In genomic region chr14:36069535-36069900, GRCh38 we compare ENCODE assay signal across 8 cellular contexts.
DNase-seq lines count a peak whose midpoint lies in the region; ATAC-seq and TF ChIP-seq lines count a peak whose summit lies in the region.

No MANE protein-coding gene starts in this region.

- H2AFZ ChIP-seq in OCI-LY3 (ENCODE audit: low read depth, low read length), result peak overlapping the region; percentile 84

- H3K9me3 ChIP-seq in OCI-LY3 (ENCODE audit: insufficient read depth, low read length) (no peaks in the 10 kb centered on the region), right lobe of liver (no peaks in the 10 kb centered on the region), vagina (no peaks in the 10 kb centered on the region)

- 7% methylated on average over 2 of the region's 2 CpGs for WGBS in right lobe of liver (ENCODE audit: insufficient coverage, low coverage, low lambda C conversion rate, missing lambda C conversion rate)

- no peaks in the 10 kb centered on the region for H4K20me1 ChIP-seq in OCI-LY3 (ENCODE audit: insufficient read depth, low read length)

- H3K36me3 ChIP-seq in OCI-LY3 (replicated peaks; ENCODE audit: low read depth, low read length) (no peaks in the 10 kb centered on the region), right lobe of liver (no peaks in the 10 kb centered on the region), vagina (no peaks in the 10 kb centered on the region)

- intact Hi-C loops in right lobe of liver (cut with DNase I), result no loop called here
- intact Hi-C loops in vagina (cut with DNase I), result no loop called here

- peak overlapping the region; percentile 29; the same call in 1 of the 2 replicates for H3K9ac ChIP-seq in OCI-LY3 (ENCODE audit: low read length)

- peaks cover 4% of the 10 kb centered on the region; the same call in 1 of the 2 replicates for H3K27me3 ChIP-seq in OCI-LY3 (ENCODE audit: low read depth, low read length)
- no peaks in the 10 kb centered on the region for H3K27me3 ChIP-seq in right lobe of liver
- H3K27me3 ChIP-seq in vagina, result no peaks in the 10 kb centered on the region

- H3K79me2 ChIP-seq in OCI-LY3 (ENCODE audit: low read length), result no peaks in the 10 kb centered on the region

- H3K4me2 ChIP-seq in OCI-LY3 (ENCODE audit: low read length), result peak overlapping the region; percentile 64

- H3K27ac ChIP-seq in OCI-LY3 (ENCODE audit: low read length) (no peak overlapping the region), right lobe of liver (peak overlapping the region in 2 of 3 donors; percentile 19 to 33), vagina (no peak overlapping the region)

- DNase-seq in ELR (ENCODE audit: low read depth), result peak; percentile 37
- peak; percentile 59 to 73 for DNase-seq in Kasumi-1 (lab: John Stamatoyannopoulos, UW)
- DNase-seq in central memory CD4-positive, alpha-beta T cell, result peak; percentile 3
- peak; percentile 26 to 65 (median 64) for DNase-seq in right lobe of liver
- no peak for DNase-seq in vagina (ENCODE audit: extremely low spot score in 2 of 2)
- no peak for DNase-seq in activated CD8-positive, alpha-beta memory T cell treated with anti-CD3 and anti-CD28 coated beads, Interleukin-2, amount 50 U/mL, for 48 hours

- TF ChIP-seq POLR2A in right lobe of liver (IDR thresholded peaks at IDR 0.05), result no peak
- no peak for TF ChIP-seq POLR2A in vagina (IDR thresholded peaks at IDR 0.05)

- H3K4me3 ChIP-seq in OCI-LY3 (ENCODE audit: low read length) (peak overlapping the region; percentile 52), right lobe of liver (no peak overlapping the region), vagina (no peak overlapping the region)

- peaks cover 15% of the 10 kb centered on the region for H3K4me1 ChIP-seq in OCI-LY3 (ENCODE audit: low read length)
- H3K4me1 ChIP-seq in right lobe of liver, result peaks cover 0 to 15% (median 3%) of the 10 kb centered on the region in 4 donors
- no peaks in the 10 kb centered on the region for H3K4me1 ChIP-seq in vagina

- peak; percentile 84 for TF ChIP-seq CTCF in OCI-LY3 (IDR thresholded peaks at IDR 0.05; ENCODE audit: low read depth, low read length)
- peak; percentile 68 to 79 (median 74) for TF ChIP-seq CTCF in right lobe of liver (IDR thresholded peaks at IDR 0.05)
- TF ChIP-seq CTCF in vagina (IDR thresholded peaks at IDR 0.05), result no peak

- ATAC-seq in GM21576 (IDR thresholded peaks at IDR 0.05; ENCODE audit: unreplicated experiment) (peak; percentile 65), right lobe of liver (peak; percentile 93 to 97 (median 96))

Comparison
In these comparisons a context has a peak if more than half of its experiments do, and no peak if none do; other contexts are left out.
1. DNase-seq: peak in ELR (single experiment), Kasumi-1 (2 of 2), central memory CD4-positive, alpha-beta T cell (single experiment) and right lobe of liver (3 of 3); none in vagina (0 of 2) and activated CD8-positive, alpha-beta memory T cell treated with anti-CD3 and anti-CD28 coated beads, Interleukin-2, amount 50 U/mL, for 48 hours (single experiment).
2. H3K27ac ChIP-seq: peak in right lobe of liver (2 of 3); none in OCI-LY3 (single experiment) and vagina (single experiment).
3. CTCF ChIP-seq: peak in OCI-LY3 (single experiment) and right lobe of liver (4 of 4); none in vagina (0 of 3).